ENCODE assay signal across 36 cellular contexts in the genomic region with DNA sequence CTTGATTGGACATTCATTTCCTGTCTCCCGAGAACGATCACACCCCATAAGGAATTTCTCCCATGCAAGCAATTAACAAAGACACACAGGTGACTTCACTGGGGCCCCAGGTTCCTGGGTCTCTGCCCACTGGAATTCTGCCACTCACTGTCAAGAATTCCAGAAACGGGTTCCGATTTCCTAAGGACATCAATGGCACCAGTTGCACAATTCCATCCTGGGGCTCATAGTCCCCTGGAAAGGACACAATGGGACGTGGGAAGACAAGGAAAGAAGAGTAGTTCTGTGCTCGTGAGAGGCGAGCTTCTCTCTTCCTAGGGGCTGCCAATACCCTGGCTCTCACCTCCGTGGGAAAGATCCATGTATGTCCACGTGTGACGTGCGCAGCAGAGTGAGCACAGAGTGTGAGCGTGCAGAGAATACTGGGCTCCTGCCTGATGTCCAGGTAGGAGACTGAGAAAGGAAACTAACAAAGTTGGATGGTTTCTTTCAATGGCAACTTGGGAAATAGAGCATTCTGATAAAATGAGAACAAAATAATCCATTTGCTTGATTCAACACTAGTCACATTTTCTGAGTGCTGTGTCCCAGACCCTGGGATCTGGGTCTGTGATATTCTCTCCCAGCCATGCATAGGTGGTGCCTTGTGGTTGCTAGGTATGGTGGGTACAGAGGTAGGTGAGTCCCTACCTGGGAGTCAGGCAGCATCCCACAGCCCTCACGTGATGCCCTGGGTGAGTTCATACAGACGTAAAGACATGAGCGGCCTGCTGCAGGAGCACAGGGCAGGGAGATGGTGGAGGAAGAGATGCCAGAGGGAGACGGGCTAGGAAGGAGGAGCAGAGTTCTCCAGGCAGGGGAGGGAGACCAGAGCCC.
DNase-seq lines count a peak whose midpoint lies in the region; ATAC-seq, FAIRE-seq and TF ChIP-seq lines count a peak whose summit lies in the region.
"Had no signal": no experiment of that assay in that cellular context is flagged by ENCODE, and none has a peak within 500 bp of the region (broad histone marks: within the 10 kb centered on the region; RNA-seq: fewer than 3 reads in every experiment).

No MANE protein-coding gene starts in this region.

- no peak overlapping the region for H3K4me3 ChIP-seq in breast epithelium
- H3K4me3 ChIP-seq in HepG2 (replicated peaks in 1 of 3; ENCODE audit: insufficient read depth in 1 of 3, low read depth in 2 of 3, low read length in 3 of 3), result no peak overlapping the region
- H3K4me3 ChIP-seq in neural progenitor cell, result no peak overlapping the region
- H3K4me3 ChIP-seq in aorta (ENCODE audit: low read length in 2 of 2), result no peak overlapping the region
- H3K4me3 ChIP-seq: ascending aorta, heart right ventricle, K562, thoracic aorta, uterus had no signal

- H3K4me2 ChIP-seq in HepG2 (ENCODE audit: low read depth, low read length), result no peak overlapping the region
- H3K4me2 ChIP-seq in neural progenitor cell, result no peak overlapping the region

- H3K4me3 Mint-ChIP-seq in MCF 10A (ENCODE audit: unreplicated experiment) (no peak overlapping the region), neural progenitor cell (peak overlapping the region; percentile 43)
- H3K4me3 Mint-ChIP-seq: activated naive CD8-positive, alpha-beta T cell treated with anti-CD3 and anti-CD28 coated beads, Interleukin-2, amount 10 ng/mL, durations not matched to agents 7 days and 5 days; activated T-cell treated with anti-CD3 and anti-CD28 coated beads, Interleukin-2, amount 50 U/mL, for 24 hours; dendritic cell treated with granulocyte-macrophage colony-stimulating factor and Interleukin-4, amounts not matched to agents 40 ng/mL and 50 ng/mL, for 4 days; naive thymus-derived CD8-positive, alpha-beta T cell; stimulated activated naive CD8-positive, alpha-beta T cell treated with anti-CD3 and anti-CD28 coated beads, Interleukin-15, Interleukin-2, amounts not matched to agents 100 ng/mL and 50 ng/mL, for 24 hours had no signal

- no peak for TF ChIP-seq RAD21 in HepG2 (CRISPR knock-in tag; IDR thresholded peaks at IDR 0.05)

- H3K27ac Mint-ChIP-seq in MCF 10A (ENCODE audit: low read depth, unreplicated experiment) (no peak overlapping the region), neural progenitor cell (peak overlapping the region; percentile 93)
- H3K27ac Mint-ChIP-seq: activated naive CD8-positive, alpha-beta T cell treated with anti-CD3 and anti-CD28 coated beads, Interleukin-2, amount 10 ng/mL, durations not matched to agents 7 days and 5 days; activated T-cell treated with anti-CD3 and anti-CD28 coated beads, Interleukin-2, amount 50 U/mL, for 24 hours; dendritic cell treated with granulocyte-macrophage colony-stimulating factor and Interleukin-4, amounts not matched to agents 40 ng/mL and 50 ng/mL, for 4 days; naive thymus-derived CD8-positive, alpha-beta T cell; stimulated activated naive CD8-positive, alpha-beta T cell treated with anti-CD3 and anti-CD28 coated beads, Interleukin-15, Interleukin-2, amounts not matched to agents 100 ng/mL and 50 ng/mL, for 24 hours had no signal

- H3K9ac ChIP-seq in HepG2 (ENCODE audit: insufficient read depth, low read depth, low read length), result no peak overlapping the region
- H3K9ac ChIP-seq in neural progenitor cell, result no peak overlapping the region
- H3K9ac ChIP-seq: parathyroid adenoma had no signal

- DNase-seq in breast epithelium (ENCODE audit: low spot score in 2 of 2) (peak in 1 of 2 donors; percentile 87), MCF 10A (ENCODE audit: unreplicated experiment) (no peak), HepG2 (ENCODE audit: low spot score) (peak; percentile 13), neural progenitor cell (ENCODE audit: low spot score) (no peak), aorta (peak; percentile 12 to 13), NOMO-1 (lab: John Stamatoyannopoulos, UW; ENCODE audit: unreplicated experiment in 2 of 2) (no peak)
- DNase-seq: activated CD4-positive, alpha-beta T cell treated with anti-CD3 and anti-CD28 coated beads for 1 hour; activated gamma-delta T cell; activated naive CD8-positive, alpha-beta T cell treated with anti-CD3 and anti-CD28 coated beads, Interleukin-2, amount 10 ng/mL, durations not matched to agents 7 days and 5 days; activated T-cell treated with anti-CD3 and anti-CD28 coated beads, Interleukin-2, amount 50 U/mL, for 24 hours; Calu3; central memory CD4-positive, alpha-beta T cell; foreskin melanocyte; heart right ventricle; left ventricle myocardium superior; naive thymus-derived CD8-positive, alpha-beta T cell; NCI-H1092; NCI-H1694 treated with DMSO at 0.1 percent for 48 hours; NCI-H2171; NCI-H510A treated with DMSO at 0.1 percent for 48 hours; right cardiac atrium; Right ventricle myocardium superior; stimulated activated CD4-positive, alpha-beta T cell treated with anti-CD3 and anti-CD28 coated beads, Interleukin-1b, Interleukin-23, amount 100 ng/mL, for 48 hours; T-helper 2 cell; uterus had no signal

- H3K4me1 ChIP-seq in breast epithelium, result peaks cover 0 to 6% of the 10 kb centered on the region in 2 donors
- 0 out of 2 replicates have a peak, but pooled peaks cover 8% of the 10 kb centered on the region for H3K4me1 ChIP-seq in HepG2 (ENCODE audit: insufficient read depth, low read length)
- peaks cover 26% of the 10 kb centered on the region for H3K4me1 ChIP-seq in neural progenitor cell
- H3K4me1 ChIP-seq in aorta (ENCODE audit: control insufficient read depth in 1 of 2, insufficient read depth in 2 of 2, low read length in 2 of 2), result no peaks in the 10 kb centered on the region
- H3K4me1 ChIP-seq: ascending aorta, uterus had no signal

- H3K27ac ChIP-seq in breast epithelium, result peak overlapping the region; percentile 77 to 87
- no peak overlapping the region for H3K27ac ChIP-seq in HepG2 (ENCODE audit: extremely low read length, insufficient read depth, low read length)
- no peak overlapping the region for H3K27ac ChIP-seq in neural progenitor cell
- H3K27ac ChIP-seq in aorta (ENCODE audit: low read depth in 1 of 2, low read length in 2 of 2), result no peak overlapping the region
- H3K27ac ChIP-seq: ascending aorta, parathyroid adenoma, thoracic aorta, uterus had no signal

- H3K27me3 Mint-ChIP-seq in MCF 10A (ENCODE audit: insufficient read depth, unreplicated experiment), result peaks cover 19% of the 10 kb centered on the region
- H3K27me3 Mint-ChIP-seq in neural progenitor cell (ENCODE audit: insufficient read depth, low read depth), result no peaks in the 10 kb centered on the region
- H3K27me3 Mint-ChIP-seq: activated naive CD8-positive, alpha-beta T cell treated with anti-CD3 and anti-CD28 coated beads, Interleukin-2, amount 10 ng/mL, durations not matched to agents 7 days and 5 days; stimulated activated naive CD8-positive, alpha-beta T cell treated with anti-CD3 and anti-CD28 coated beads, Interleukin-15, Interleukin-2, amounts not matched to agents 100 ng/mL and 50 ng/mL, for 24 hours had no signal

- H4K20me1 ChIP-seq in HepG2 (ENCODE audit: insufficient read depth, low read length) (no peaks in the 10 kb centered on the region), neural progenitor cell (ENCODE audit: low read depth) (no peaks in the 10 kb centered on the region)

- no peaks in the 10 kb centered on the region for H3F3A ChIP-seq in neural progenitor cell (ENCODE audit: low read depth)

- H3K36me3 ChIP-seq in breast epithelium, result no peaks in the 10 kb centered on the region
- H3K36me3 ChIP-seq in HepG2 (replicated peaks in 1 of 2; ENCODE audit: control insufficient read depth in 1 of 2, insufficient read depth in 2 of 2, low read length in 2 of 2), result no peaks in the 10 kb centered on the region
- no peaks in the 10 kb centered on the region for H3K36me3 ChIP-seq in neural progenitor cell
- H3K36me3 ChIP-seq in aorta (ENCODE audit: control insufficient read depth in 1 of 2, insufficient read depth in 2 of 2, low read length in 1 of 2), result no peaks in the 10 kb centered on the region
- H3K36me3 ChIP-seq: ascending aorta, heart right ventricle, thoracic aorta, uterus had no signal

- POLR2A ChIA-PET in MCF 10A (lab: Yijun Ruan, JAX) (no interaction called here), HepG2 (lab: Yijun Ruan, JAX) (no interaction called here)

- H3K79me2 ChIP-seq in HepG2 (ENCODE audit: insufficient read depth, low read length) (no peaks in the 10 kb centered on the region), neural progenitor cell (ENCODE audit: low read depth) (no peaks in the 10 kb centered on the region)
- H3K79me2 ChIP-seq: parathyroid adenoma had no signal

- CTCF ChIA-PET in MCF 10A (lab: Yijun Ruan, JAX) (interaction anchor here (0.5 to 1.4 kb wide), 4 partner anchors 11 to 171 kb away, joined by 3 to 5 read pairs (median 3); no protein-coding TSS in a partner anchor), HepG2 (lab: Yijun Ruan, JAX; ENCODE audit: low intra/inter-chr PET ratio, low total read pairs) (no interaction called here)

- H3K27me3 ChIP-seq in breast epithelium (no peaks in the 10 kb centered on the region), HepG2 (ENCODE audit: control insufficient read depth in 1 of 2, insufficient read depth in 2 of 2, low read length in 2 of 2) (peaks cover 0 to 10% of the 10 kb centered on the region in 2 experiments; a peak in 2 of 5 replicates), neural progenitor cell (no peaks in the 10 kb centered on the region), aorta (ENCODE audit: control insufficient read depth in 1 of 2, insufficient read depth in 2 of 2, low read length in 1 of 2) (no peaks in the 10 kb centered on the region)
- H3K27me3 ChIP-seq: ascending aorta, heart right ventricle, uterus had no signal

- H3K9me3 ChIP-seq in breast epithelium (no peaks in the 10 kb centered on the region), HepG2 (ENCODE audit: low read length) (no peaks in the 10 kb centered on the region), neural progenitor cell (ENCODE audit: low read depth) (no peaks in the 10 kb centered on the region), aorta (ENCODE audit: control insufficient read depth, low read length) (no peaks in the 10 kb centered on the region)
- H3K9me3 ChIP-seq: ascending aorta, thoracic aorta, uterus had no signal

- no peak for ATAC-seq in HepG2
- ATAC-seq in aorta (ENCODE audit: low FRiP score), result no peak
- no peak for ATAC-seq in HG03378 (IDR thresholded peaks at IDR 0.05; ENCODE audit: unreplicated experiment)
- ATAC-seq in GM18520 (IDR thresholded peaks at IDR 0.05; ENCODE audit: unreplicated experiment), result no peak
- ATAC-seq: esophagus mucosa; K562; left ventricle myocardium superior; naive thymus-derived CD8-positive, alpha-beta T cell had no signal

- TF ChIP-seq EP300 in HepG2 (IDR thresholded peaks at IDR 0.05; ENCODE audit: low read depth in 2 of 2, low read length in 2 of 2), result no peak
- TF ChIP-seq EP300 in HepG2 (CRISPR knock-in tag; IDR thresholded peaks at IDR 0.05; ENCODE audit: borderline replicate concordance), result no peak

- H3K4me1 Mint-ChIP-seq in MCF 10A (ENCODE audit: insufficient read depth, unreplicated experiment), result peaks cover 14% of the 10 kb centered on the region
- peaks cover 77% of the 10 kb centered on the region for H3K4me1 Mint-ChIP-seq in neural progenitor cell
- H3K4me1 Mint-ChIP-seq: activated naive CD8-positive, alpha-beta T cell treated with anti-CD3 and anti-CD28 coated beads, Interleukin-2, amount 10 ng/mL, durations not matched to agents 7 days and 5 days had no signal

- intact Hi-C loops in breast epithelium (cut with DNase I; ENCODE audit: low total_unique reads), result no loop called here
- intact Hi-C loops in MCF 10A (cut with micrococcal nuclease), result no loop called here
- intact Hi-C loops in HepG2 (cut with micrococcal nuclease; ENCODE audit: unreplicated experiment), result no loop called here
- intact Hi-C loops in aorta (cut with DNase I), result no loop called here

- TF ChIP-seq CTCF in breast epithelium (IDR thresholded peaks at IDR 0.05), result no peak
- no peak for TF ChIP-seq CTCF in MCF 10A (IDR thresholded peaks at IDR 0.05; ENCODE audit: unreplicated experiment)
- TF ChIP-seq CTCF in HepG2 (CRISPR knock-in tag; IDR thresholded peaks at IDR 0.05), result no peak
- no peak for TF ChIP-seq CTCF in neural progenitor cell (IDR thresholded peaks at IDR 0.05)

- H2AFZ ChIP-seq in HepG2 (ENCODE audit: low read length), result no peak overlapping the region
- H2AFZ ChIP-seq in neural progenitor cell (replicated peaks), result no peak overlapping the region
- H2AFZ ChIP-seq: parathyroid adenoma had no signal

- in situ Hi-C loops in HepG2 (cut with HindIII; ENCODE audit: extremely low pct_ligation_motif_present, low pct_unique_long_range_greater_than_20kb), result no loop called here

- no peak for FAIRE-seq in HepG2 (lab: Jason Lieb, UNC)
- FAIRE-seq: A204.1, K562, keratinocyte had no signal

- H3K36me3 Mint-ChIP-seq in MCF 10A (ENCODE audit: insufficient read depth, unreplicated experiment) (peaks cover 7% of the 10 kb centered on the region), neural progenitor cell (peaks cover 5% of the 10 kb centered on the region)
- H3K36me3 Mint-ChIP-seq: activated naive CD8-positive, alpha-beta T cell treated with anti-CD3 and anti-CD28 coated beads, Interleukin-2, amount 10 ng/mL, durations not matched to agents 7 days and 5 days had no signal

- no TSS peak for BruUV-seq in MCF 10A (replicated peaks; lab: Mats Ljungman, UMichigan)
- BruUV-seq in HepG2 (replicated peaks; lab: Mats Ljungman, UMichigan), result no TSS peak

- TF ChIP-seq POLR2A in breast epithelium (IDR thresholded peaks at IDR 0.05) (no peak), HepG2 (IDR thresholded peaks at IDR 0.05; ENCODE audit: insufficient read depth in 1 of 2, low read depth in 2 of 2, low read length in 2 of 2) (no peak)

- H3K9me3 Mint-ChIP-seq in MCF 10A (ENCODE audit: unreplicated experiment), result peaks cover 13% of the 10 kb centered on the region
- peaks cover 8% of the 10 kb centered on the region for H3K9me3 Mint-ChIP-seq in neural progenitor cell
- H3K9me3 Mint-ChIP-seq: activated naive CD8-positive, alpha-beta T cell treated with anti-CD3 and anti-CD28 coated beads, Interleukin-2, amount 10 ng/mL, durations not matched to agents 7 days and 5 days; activated T-cell treated with anti-CD3 and anti-CD28 coated beads, Interleukin-2, amount 50 U/mL, for 24 hours had no signal

- 39% methylated on average over 14 of the region's 16 CpGs for WGBS in HepG2 (ENCODE audit: low lambda C conversion rate)
- 88 to 90% methylated on average over 16 of the region's 16 CpGs for WGBS in aorta, 2 donors

Comparison
In these comparisons a context has a peak if more than half of its experiments do, and no peak if none do; other contexts are left out.
1. DNase-seq: peak in HepG2 (single experiment) and aorta (2 of 2); none in MCF 10A (single experiment), neural progenitor cell (single experiment) and NOMO-1 (0 of 2).
2. H3K27ac ChIP-seq: peak in breast epithelium (2 of 2); none in HepG2 (single experiment), neural progenitor cell (single experiment) and aorta (0 of 2).